ENCODE assay signal across 1 cellular context in genomic region chr9:126690431-126691051, GRCh38.
TF ChIP-seq lines count a peak whose summit lies in the region.

No MANE protein-coding gene starts in this region.

TF ChIP-seq in K562, 482 proteins besides CTCF, POLR2A, EP300 and RAD21 (continued from another document):
- no peak for TF ChIP-seq ZBTB2 (IDR thresholded peaks at IDR 0.05)
TF ChIP-seq in K562: peak in this region for 4.
